8 cellular contexts compared by ENCODE assay signal in genomic region chr9:41354060-41354934, GRCh38.
A peak's percentile ranks its signal among the peaks of the same experiment; 100 is the strongest.
DNase-seq lines count a peak whose midpoint lies in the region; ATAC-seq and TF ChIP-seq lines count a peak whose summit lies in the region.
"Not testable (repeated sequence)": the region's sequence is repeated elsewhere in the genome, so short reads cannot be mapped to it uniquely, and the experiment has no call there.

No MANE protein-coding gene starts in this region.

- H3K4me3 Mint-ChIP-seq in Calu3 (ENCODE audit: low read depth, unreplicated experiment) (peak overlapping the region; percentile 58), activated B cell treated with CpG ODN at 0.5 μM for 24 hours (peak overlapping the region; percentile 80)
- H3K4me3 Mint-ChIP-seq in activated naive CD4-positive, alpha-beta T cell treated with anti-CD3 and anti-CD28 coated beads, Interleukin-2, amount 10 ng/mL, durations not matched to agents 7 days and 5 days, result peak overlapping the region; percentile 46
- H3K4me3 Mint-ChIP-seq in dendritic cell treated with granulocyte-macrophage colony-stimulating factor and Interleukin-4, amounts not matched to agents 40 ng/mL and 50 ng/mL, for 4 days, result peak overlapping the region; percentile 42

- H3K27ac Mint-ChIP-seq in Calu3 (ENCODE audit: unreplicated experiment) (peak overlapping the region; percentile 44), activated B cell treated with CpG ODN at 0.5 μM for 24 hours (peak overlapping the region; percentile 85)
- H3K27ac Mint-ChIP-seq in activated naive CD4-positive, alpha-beta T cell treated with anti-CD3 and anti-CD28 coated beads, Interleukin-2, amount 10 ng/mL, durations not matched to agents 7 days and 5 days, result peak overlapping the region; percentile 70
- not testable (repeated sequence) for H3K27ac Mint-ChIP-seq in dendritic cell treated with granulocyte-macrophage colony-stimulating factor and Interleukin-4, amounts not matched to agents 40 ng/mL and 50 ng/mL, for 4 days

- not testable (repeated sequence) for H3K4me1 ChIP-seq in left lung, sigmoid colon, upper lobe of right lung

- intact Hi-C loops in Calu3 (cut with micrococcal nuclease; ENCODE audit: unreplicated experiment); activated B cell treated with CpG ODN at 0.5 μM for 24 hours (cut with micrococcal nuclease); dendritic cell treated with granulocyte-macrophage colony-stimulating factor and Interleukin-4, amounts not matched to agents 40 ng/mL and 50 ng/mL, for 4 days (cut with micrococcal nuclease); left lung (cut with DNase I); sigmoid colon (cut with DNase I); upper lobe of right lung (cut with DNase I): not testable (repeated sequence)

- not testable (repeated sequence) for BruUV-seq in Calu3 (replicated peaks; lab: Mats Ljungman, UMichigan)

- H3K9me3 Mint-ChIP-seq in Calu3 (ENCODE audit: low read depth, unreplicated experiment); activated B cell treated with CpG ODN at 0.5 μM for 24 hours; activated naive CD4-positive, alpha-beta T cell treated with anti-CD3 and anti-CD28 coated beads, Interleukin-2, amount 10 ng/mL, durations not matched to agents 7 days and 5 days; dendritic cell treated with granulocyte-macrophage colony-stimulating factor and Interleukin-4, amounts not matched to agents 40 ng/mL and 50 ng/mL, for 4 days: not testable (repeated sequence)

- CTCF ChIA-PET in Calu3 (lab: Charles Lee); activated B cell treated with CpG ODN at 0.5 μM for 24 hours (lab: Charles Lee); activated naive CD4-positive, alpha-beta T cell treated with anti-CD3 and anti-CD28 coated beads, Interleukin-2, amount 10 ng/mL, durations not matched to agents 7 days and 5 days (lab: Charles Lee): not testable (repeated sequence)

- POLR2A ChIA-PET in activated B cell treated with CpG ODN at 0.5 μM for 24 hours (lab: Charles Lee), result not testable (repeated sequence)

- TF ChIP-seq EP300 in sigmoid colon (IDR thresholded peaks at IDR 0.05), result not testable (repeated sequence)

- not testable (repeated sequence) for TF ChIP-seq CTCF in Calu3 (IDR thresholded peaks at IDR 0.05; ENCODE audit: unreplicated experiment); activated B cell treated with CpG ODN at 0.5 μM for 24 hours (IDR thresholded peaks at IDR 0.05); left lung (IDR thresholded peaks at IDR 0.05); sigmoid colon (IDR thresholded peaks at IDR 0.05); upper lobe of right lung (IDR thresholded peaks at IDR 0.05)

- peak; percentile 28 for ATAC-seq in activated B cell treated with CpG ODN at 0.5 μM for 24 hours (ENCODE audit: low read depth)
- not testable (repeated sequence) for ATAC-seq in left lung, upper lobe of right lung

- not testable (repeated sequence) for H3K27me3 Mint-ChIP-seq in Calu3 (ENCODE audit: unreplicated experiment); activated B cell treated with CpG ODN at 0.5 μM for 24 hours; activated naive CD4-positive, alpha-beta T cell treated with anti-CD3 and anti-CD28 coated beads, Interleukin-2, amount 10 ng/mL, durations not matched to agents 7 days and 5 days; dendritic cell treated with granulocyte-macrophage colony-stimulating factor and Interleukin-4, amounts not matched to agents 40 ng/mL and 50 ng/mL, for 4 days

- TF ChIP-seq POLR2A in sigmoid colon (IDR thresholded peaks at IDR 0.05), result not testable (repeated sequence)

- 15 to 16% methylated on average over 27 to 33 of the region's 47 CpGs for WGBS in sigmoid colon, 2 donors

- H3K4me1 Mint-ChIP-seq in Calu3 (ENCODE audit: low read depth, unreplicated experiment); activated B cell treated with CpG ODN at 0.5 μM for 24 hours: not testable (repeated sequence)
- peaks cover 17% of the 10 kb centered on the region for H3K4me1 Mint-ChIP-seq in activated naive CD4-positive, alpha-beta T cell treated with anti-CD3 and anti-CD28 coated beads, Interleukin-2, amount 10 ng/mL, durations not matched to agents 7 days and 5 days
- peaks cover 13% of the 10 kb centered on the region for H3K4me1 Mint-ChIP-seq in dendritic cell treated with granulocyte-macrophage colony-stimulating factor and Interleukin-4, amounts not matched to agents 40 ng/mL and 50 ng/mL, for 4 days (ENCODE audit: low read depth)

- H3K4me3 ChIP-seq in left lung (peak overlapping the region; percentile 3 to 30), sigmoid colon (peak overlapping the region in 2 of 4 donors; percentile 12 to 30), upper lobe of right lung (peak overlapping the region; percentile 32)

- H3K36me3 Mint-ChIP-seq in Calu3 (ENCODE audit: insufficient read depth, unreplicated experiment); activated B cell treated with CpG ODN at 0.5 μM for 24 hours (ENCODE audit: low read depth); activated naive CD4-positive, alpha-beta T cell treated with anti-CD3 and anti-CD28 coated beads, Interleukin-2, amount 10 ng/mL, durations not matched to agents 7 days and 5 days; dendritic cell treated with granulocyte-macrophage colony-stimulating factor and Interleukin-4, amounts not matched to agents 40 ng/mL and 50 ng/mL, for 4 days (ENCODE audit: low read depth): not testable (repeated sequence)

- not testable (repeated sequence) for H3K36me3 ChIP-seq in left lung, sigmoid colon, upper lobe of right lung

- not testable (repeated sequence) for DNase-seq in Calu3, left lung
- peak; percentile 5 for DNase-seq in NCI-H146 (lab: John Stamatoyannopoulos, UW)
- peak; percentile 31 for DNase-seq in activated B cell treated with CpG ODN at 0.5 μM for 24 hours
- peak; percentile 33 for DNase-seq in activated naive CD4-positive, alpha-beta T cell treated with anti-CD3 and anti-CD28 coated beads, Interleukin-2, amount 10 ng/mL, durations not matched to agents 7 days and 5 days
- peak; percentile 39 for DNase-seq in sigmoid colon
- peak; percentile 42 for DNase-seq in upper lobe of right lung

- not testable (repeated sequence) for H3K27ac ChIP-seq in left lung, sigmoid colon, upper lobe of right lung

- H3K27me3 ChIP-seq in left lung, sigmoid colon, upper lobe of right lung: not testable (repeated sequence)

- H3K9me3 ChIP-seq in left lung, sigmoid colon, upper lobe of right lung: not testable (repeated sequence)
